17 cellular contexts compared by ENCODE assay signal in genomic region chr7:30922596-30922995, GRCh38. TPM values are rescaled to one million over a fixed set of nuclear protein-coding genes. Genes with fewer than 3 reads are reported as not detected.
A peak's percentile ranks its signal among the peaks of the same experiment; 100 is the strongest.
DNase-seq lines count a peak whose midpoint lies in the region; ATAC-seq and TF ChIP-seq lines count a peak whose summit lies in the region.
"Had no signal": no experiment of that assay in that cellular context is flagged by ENCODE, and none has a peak within 500 bp of the region (broad histone marks: within the 10 kb centered on the region; RNA-seq: fewer than 3 reads in every experiment).

No MANE protein-coding gene starts in this region.

- H2BK5ac ChIP-seq in neuronal stem cell (ENCODE audit: low read length): no peak overlapping the region

- H3K4ac ChIP-seq in neuronal stem cell (ENCODE audit: low read length): no peak overlapping the region

- WGBS in heart right ventricle, 2 donors: 81 to 85% methylated on average over 9 of the region's 9 CpGs
- WGBS in neuronal stem cell (ENCODE audit: extremely low coverage in 2 of 2, insufficient read length in 2 of 2, insufficient replicate concordance in 1 of 2), 2 donors: no CpG with 5 or more reads among the region's 9 CpGs

- TF ChIP-seq CTCF in heart right ventricle (IDR thresholded peaks at IDR 0.05) (no peak), vagina (IDR thresholded peaks at IDR 0.05) (no peak), foreskin fibroblast (IDR thresholded peaks at IDR 0.05; ENCODE audit: low read depth, low read length) (no peak)

- no peak for ATAC-seq in activated naive CD4-positive, alpha-beta T cell treated with anti-CD3 and anti-CD28 coated beads, Interleukin-2, amount 50 U/mL, for 72 hours
- no peak for ATAC-seq in heart right ventricle

- peak overlapping the region in 9 of 10 donors; percentile 75 to 91 (median 86) for H3K27ac ChIP-seq in heart right ventricle
- H3K27ac ChIP-seq in neuronal stem cell (replicated peaks; ENCODE audit: low read length): no peak overlapping the region
- H3K27ac ChIP-seq in vagina: peak overlapping the region; percentile 65

- H2BK15ac ChIP-seq in neuronal stem cell (ENCODE audit: low read length): no peak overlapping the region

- H3K9ac ChIP-seq in neuronal stem cell (ENCODE audit: low read depth, low read length, poor library complexity): no peak overlapping the region

- H3K36me3 Mint-ChIP-seq in activated naive CD4-positive, alpha-beta T cell treated with anti-CD3 and anti-CD28 coated beads, Interleukin-2, amount 50 U/mL, for 72 hours: no peaks in the 10 kb centered on the region

- H3K14ac ChIP-seq in neuronal stem cell (ENCODE audit: low read length): no peak overlapping the region

- H4K8ac ChIP-seq in neuronal stem cell (ENCODE audit: low read depth, low read length): no peak overlapping the region

- H3K27me3 ChIP-seq in heart right ventricle: no peaks in the 10 kb centered on the region
- no peaks in the 10 kb centered on the region for H3K27me3 ChIP-seq in neuronal stem cell (ENCODE audit: control insufficient read depth in 3 of 3, insufficient read depth in 3 of 3, low read depth in 1 of 3, low read length in 3 of 3)
- H3K27me3 ChIP-seq in vagina: no peaks in the 10 kb centered on the region

- no peaks in the 10 kb centered on the region for H3K79me1 ChIP-seq in neuronal stem cell (ENCODE audit: low read depth, low read length)

- H3K4me1 ChIP-seq in heart right ventricle: peaks cover 33 to 55% (median 50%) of the 10 kb centered on the region in 9 donors
- H3K4me1 ChIP-seq in neuronal stem cell (ENCODE audit: control insufficient read depth in 2 of 2, insufficient read depth in 1 of 2, low read depth in 1 of 2, low read length in 2 of 2): peaks cover 0 to 8% of the 10 kb centered on the region in 2 donors
- peaks cover 21% of the 10 kb centered on the region for H3K4me1 ChIP-seq in vagina

- H3K9me3 ChIP-seq in heart right ventricle (peaks cover 0 to 8% (median 0%) of the 10 kb centered on the region in 11 donors), neuronal stem cell (replicated peaks in 1 of 2; ENCODE audit: control insufficient read depth in 2 of 2, insufficient read depth in 1 of 2, low read depth in 1 of 2, low read length in 2 of 2) (peaks cover 3 to 8% of the 10 kb centered on the region in 2 donors), vagina (no peaks in the 10 kb centered on the region)

- intact Hi-C loops in heart right ventricle (cut with DNase I): no loop called here
- intact Hi-C loops in vagina (cut with DNase I): no loop called here

- no peak for TF ChIP-seq POLR2A in vagina (IDR thresholded peaks at IDR 0.05)

- H3K36me3 ChIP-seq in heart right ventricle (peaks cover 0 to 51% (median 17%) of the 10 kb centered on the region in 9 donors), neuronal stem cell (replicated peaks in 1 of 2; ENCODE audit: control insufficient read depth in 2 of 2, insufficient read depth in 2 of 2, low read length in 2 of 2) (no peaks in the 10 kb centered on the region), vagina (no peaks in the 10 kb centered on the region)

- no peak overlapping the region for H2AFZ ChIP-seq in neuronal stem cell (ENCODE audit: low read length)

- H3K4me2 ChIP-seq in neuronal stem cell (ENCODE audit: insufficient read depth, low read length, poor library complexity, severe bottlenecking): no peak overlapping the region

- H3K18ac ChIP-seq in neuronal stem cell (ENCODE audit: low read length): peak overlapping the region; percentile 76

- no peak overlapping the region for H2BK12ac ChIP-seq in neuronal stem cell (ENCODE audit: low read length)

- H4K91ac ChIP-seq in neuronal stem cell (ENCODE audit: low read depth, low read length, poor library complexity): no peak overlapping the region

- no peak overlapping the region for H3K4me3 ChIP-seq in heart right ventricle
- no peak overlapping the region for H3K4me3 ChIP-seq in neuronal stem cell (ENCODE audit: low read length in 2 of 2)
- no peak overlapping the region for H3K4me3 ChIP-seq in vagina
- H3K4me3 ChIP-seq in foreskin fibroblast (ENCODE audit: low read depth in 1 of 2, low read length in 2 of 2): no peak overlapping the region

- in situ Hi-C loops in KBM-7 (cut with MboI; ENCODE audit: low pct_unique_long_range_greater_than_20kb, low sequenced_read_pairs): no loop called here

- H2BK120ac ChIP-seq in neuronal stem cell (ENCODE audit: low read depth, low read length): no peak overlapping the region

- H3K27ac Mint-ChIP-seq in activated naive CD4-positive, alpha-beta T cell treated with anti-CD3 and anti-CD28 coated beads, Interleukin-2, amount 50 U/mL, for 72 hours: no peak overlapping the region

- H2AK5ac ChIP-seq in neuronal stem cell (ENCODE audit: low read depth, low read length): no peak overlapping the region

- H3K9me3 Mint-ChIP-seq in activated naive CD4-positive, alpha-beta T cell treated with anti-CD3 and anti-CD28 coated beads, Interleukin-2, amount 50 U/mL, for 72 hours: no peaks in the 10 kb centered on the region

- DNase-seq in activated naive CD4-positive, alpha-beta T cell treated with anti-CD3 and anti-CD28 coated beads, Interleukin-2, amount 50 U/mL, for 16 hours: peak; percentile 4
- no peak for DNase-seq in activated naive CD4-positive, alpha-beta T cell treated with anti-CD3 and anti-CD28 coated beads, Interleukin-2, amount 50 U/mL, for 72 hours (ENCODE audit: low spot score in 2 of 2)
- DNase-seq in heart right ventricle (peak in 1 of 2 donors; percentile 3), neuronal stem cell (ENCODE audit: low spot score) (no peak), vagina (ENCODE audit: extremely low spot score in 2 of 2) (peak in 1 of 2 donors; percentile 70), NCI-H69 (lab: John Stamatoyannopoulos, UW) (no peak), foreskin fibroblast (no peak), KBM-7 (no peak)
- DNase-seq: activated CD4-positive, alpha-beta T cell treated with anti-CD3 and anti-CD28 coated beads for 4 hours; COR-L47; effector memory CD4-positive, alpha-beta T cell; GDM1; NK-92 treated with Interleukin-12 subunit alpha and Interleukin-12 subunit beta, amount 100 ng/mL, for 24 hours; SHP77; stimulated activated CD4-positive, alpha-beta T cell treated with anti-CD3 and anti-CD28 coated beads, Interleukin-4, amount 100 ng/mL, for 24 hours had no signal

- H3K23ac ChIP-seq in neuronal stem cell (ENCODE audit: low read depth, low read length, poor library complexity): no peak overlapping the region

RNA-seq across cellular contexts. Expression of gene AQP1, which starts 10.9 kb away (rescaled TPM):
- total RNA-seq in activated naive CD4-positive, alpha-beta T cell treated with anti-CD3 and anti-CD28 coated beads, Interleukin-2, amount 50 U/mL, for 72 hours: under 1 TPM in 1 of 2 donors, not detected in 1; 0.11 TPM
- total RNA-seq in heart right ventricle (100 to 1,000 TPM; 101 to 274 (median 171) TPM), vagina (243 TPM)
- polyA plus RNA-seq in heart right ventricle: 100 to 1,000 TPM; 211 to 245 TPM
- 0.47 TPM for polyA plus RNA-seq in neuronal stem cell (2013, experiment 1 of 2)
- polyA plus RNA-seq in neuronal stem cell (2013, experiment 2 of 2): 0.46 TPM
- total RNA-seq: T-helper 2 cell treated with Interferon-gamma antibody and Interleukin-4, amounts not matched to agents 100 ng/mL and 5 ng/mL, for 36 hours had no signal

RNA-seq across cellular contexts. Expression of gene GHRHR, which starts 41.2 kb away (rescaled TPM):
- total RNA-seq in activated naive CD4-positive, alpha-beta T cell treated with anti-CD3 and anti-CD28 coated beads, Interleukin-2, amount 50 U/mL, for 72 hours: not detected
- total RNA-seq in heart right ventricle (not detected), vagina (not detected)
- not detected for polyA plus RNA-seq in heart right ventricle
- polyA plus RNA-seq in neuronal stem cell (2013, experiment 1 of 2): 0.39 TPM
- polyA plus RNA-seq in neuronal stem cell (2013, experiment 2 of 2): 0.08 TPM
- total RNA-seq: fibroblast of villous mesenchyme; T-helper 2 cell treated with Interferon-gamma antibody and Interleukin-4, amounts not matched to agents 100 ng/mL and 5 ng/mL, for 36 hours had no signal

Comparison
In these comparisons a context has a peak if more than half of its experiments do, and no peak if none do; other contexts are left out.
1. RNA of gene AQP1, which starts 10.9 kb away (total RNA-seq): 243 TPM in vagina (single experiment) and 101 to 274 TPM in heart right ventricle; 0.11 TPM in activated naive CD4-positive, alpha-beta T cell treated with anti-CD3 and anti-CD28 coated beads, Interleukin-2, amount 50 U/mL, for 72 hours; every median in the first group is over 10 times any median in the second.